Comparison of ENCODE assay signal across 1 cellular context in genomic region chr17:7314719-7315569, GRCh38.
A peak's percentile ranks its signal among the peaks of the same experiment; 100 is the strongest.
TF ChIP-seq lines count a peak whose summit lies in the region.

GPS2 (minus strand) TSS chr17:7315360; CDS start chr17:7315052, 308 bp downstream.

TF ChIP-seq in K562, 482 proteins besides CTCF, POLR2A, EP300 and RAD21 (continued from another document and continues in another):
- TF ChIP-seq GTF3C2 (IDR thresholded peaks at IDR 0.05; ENCODE audit: borderline replicate concordance, extremely low read depth, insufficient read length) (no peak), ZNF740 (CRISPR knock-in tag; IDR thresholded peaks at IDR 0.05) (no peak), ZNF740 (tag; IDR thresholded peaks at IDR 0.05) (no peak), C11orf30 (IDR thresholded peaks at IDR 0.05; ENCODE audit: low read depth) (peak; percentile 90), TCF3 (CRISPR knock-in tag; IDR thresholded peaks at IDR 0.05) (no peak), GTF2F1 (IDR thresholded peaks at IDR 0.05; ENCODE audit: low read depth, low read length) (no peak), ZNF778 (CRISPR knock-in tag; IDR thresholded peaks at IDR 0.05) (no peak), PHB2 (IDR thresholded peaks at IDR 0.05; ENCODE audit: low read depth) (no peak), HES1 (IDR thresholded peaks at IDR 0.05; ENCODE audit: low read depth) (no peak), CHD4 (IDR thresholded peaks at IDR 0.05; ENCODE audit: insufficient read depth, insufficient replicate concordance, low read depth, low read length, poor library complexity, severe bottlenecking) (no peak), SNRNP70 (optimal IDR thresholded peaks at IDR 0.05; ENCODE audit: low read depth, low read length) (no peak), HDAC2 (IDR thresholded peaks at IDR 0.05) (no peak), MAFF (IDR thresholded peaks at IDR 0.05; ENCODE audit: low read length) (no peak), E2F3 (CRISPR knock-in tag; IDR thresholded peaks at IDR 0.05) (no peak), ZC3H11A (IDR thresholded peaks at IDR 0.05; ENCODE audit: low read depth, low read length) (no peak), NEUROD1 (IDR thresholded peaks at IDR 0.05; ENCODE audit: borderline replicate concordance, low read depth, low read length, partially characterized antibody) (no peak), ZNF184 (CRISPR knock-in tag; IDR thresholded peaks at IDR 0.05) (no peak), SAP30 (IDR thresholded peaks at IDR 0.05; ENCODE audit: borderline replicate concordance, insufficient read depth, low read depth, low read length, poor library complexity, severe bottlenecking) (peak; percentile 63), ATF7 (IDR thresholded peaks at IDR 0.05) (peak; percentile 59), ATF2 (CRISPR knock-in tag; IDR thresholded peaks at IDR 0.05) (no peak), ZBTB33 (CRISPR knock-in tag; IDR thresholded peaks at IDR 0.05) (no peak), MYC (IDR thresholded peaks at IDR 0.05; ENCODE audit: low read depth, low read length) (no peak; the same call in 1 of the 2 replicates), MYC (CRISPR knock-in tag; IDR thresholded peaks at IDR 0.05; ENCODE audit: borderline replicate concordance, low read depth) (no peak), ZBTB1 (CRISPR knock-in tag; IDR thresholded peaks at IDR 0.05; ENCODE audit: borderline replicate concordance, low read depth) (0 out of 2 replicates have a peak, but pooled peaks have one; percentile 29), TOE1 (IDR thresholded peaks at IDR 0.05; ENCODE audit: borderline replicate concordance) (no peak), TOE1 (CRISPR knock-in tag; IDR thresholded peaks at IDR 0.05; ENCODE audit: borderline replicate concordance, low read depth) (no peak), CBX1 (IDR thresholded peaks at IDR 0.05; ENCODE audit: low read depth) (no peak), MYBL2 (IDR thresholded peaks at IDR 0.05; ENCODE audit: low read depth) (no peak), MYBL2 (CRISPR knock-in tag; IDR thresholded peaks at IDR 0.05; ENCODE audit: borderline replicate concordance) (no peak)
- TF ChIP-seq, protein P1, sequence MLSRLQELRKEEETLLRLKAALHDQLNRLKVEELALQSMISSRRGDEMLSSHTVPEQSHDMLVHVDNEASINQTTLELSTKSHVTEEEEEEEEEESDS (CRISPR knock-in tag; IDR thresholded peaks at IDR 0.05), result no peak
- TF ChIP-seq, protein P2, sequence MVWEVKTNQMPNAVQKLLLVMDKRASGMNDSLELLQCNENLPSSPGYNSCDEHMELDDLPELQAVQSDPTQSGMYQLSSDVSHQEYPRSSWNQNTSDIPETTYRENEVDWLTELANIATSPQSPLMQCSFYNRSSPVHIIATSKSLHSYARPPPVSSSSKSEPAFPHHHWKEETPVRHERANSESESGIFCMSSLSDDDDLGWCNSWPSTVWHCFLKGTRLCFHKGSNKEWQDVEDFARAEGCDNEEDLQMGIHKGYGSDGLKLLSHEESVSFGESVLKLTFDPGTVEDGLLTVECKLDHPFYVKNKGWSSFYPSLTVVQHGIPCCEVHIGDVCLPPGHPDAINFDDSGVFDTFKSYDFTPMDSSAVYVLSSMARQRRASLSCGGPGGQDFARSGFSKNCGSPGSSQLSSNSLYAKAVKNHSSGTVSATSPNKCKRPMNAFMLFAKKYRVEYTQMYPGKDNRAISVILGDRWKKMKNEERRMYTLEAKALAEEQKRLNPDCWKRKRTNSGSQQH (CRISPR knock-in tag; IDR thresholded peaks at IDR 0.05), result no peak
- TF ChIP-seq, protein P3, sequence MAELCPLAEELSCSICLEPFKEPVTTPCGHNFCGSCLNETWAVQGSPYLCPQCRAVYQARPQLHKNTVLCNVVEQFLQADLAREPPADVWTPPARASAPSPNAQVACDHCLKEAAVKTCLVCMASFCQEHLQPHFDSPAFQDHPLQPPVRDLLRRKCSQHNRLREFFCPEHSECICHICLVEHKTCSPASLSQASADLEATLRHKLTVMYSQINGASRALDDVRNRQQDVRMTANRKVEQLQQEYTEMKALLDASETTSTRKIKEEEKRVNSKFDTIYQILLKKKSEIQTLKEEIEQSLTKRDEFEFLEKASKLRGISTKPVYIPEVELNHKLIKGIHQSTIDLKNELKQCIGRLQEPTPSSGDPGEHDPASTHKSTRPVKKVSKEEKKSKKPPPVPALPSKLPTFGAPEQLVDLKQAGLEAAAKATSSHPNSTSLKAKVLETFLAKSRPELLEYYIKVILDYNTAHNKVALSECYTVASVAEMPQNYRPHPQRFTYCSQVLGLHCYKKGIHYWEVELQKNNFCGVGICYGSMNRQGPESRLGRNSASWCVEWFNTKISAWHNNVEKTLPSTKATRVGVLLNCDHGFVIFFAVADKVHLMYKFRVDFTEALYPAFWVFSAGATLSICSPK (IDR thresholded peaks at IDR 0.05; ENCODE audit: borderline replicate concordance), result no peak
- TF ChIP-seq, protein P4, sequence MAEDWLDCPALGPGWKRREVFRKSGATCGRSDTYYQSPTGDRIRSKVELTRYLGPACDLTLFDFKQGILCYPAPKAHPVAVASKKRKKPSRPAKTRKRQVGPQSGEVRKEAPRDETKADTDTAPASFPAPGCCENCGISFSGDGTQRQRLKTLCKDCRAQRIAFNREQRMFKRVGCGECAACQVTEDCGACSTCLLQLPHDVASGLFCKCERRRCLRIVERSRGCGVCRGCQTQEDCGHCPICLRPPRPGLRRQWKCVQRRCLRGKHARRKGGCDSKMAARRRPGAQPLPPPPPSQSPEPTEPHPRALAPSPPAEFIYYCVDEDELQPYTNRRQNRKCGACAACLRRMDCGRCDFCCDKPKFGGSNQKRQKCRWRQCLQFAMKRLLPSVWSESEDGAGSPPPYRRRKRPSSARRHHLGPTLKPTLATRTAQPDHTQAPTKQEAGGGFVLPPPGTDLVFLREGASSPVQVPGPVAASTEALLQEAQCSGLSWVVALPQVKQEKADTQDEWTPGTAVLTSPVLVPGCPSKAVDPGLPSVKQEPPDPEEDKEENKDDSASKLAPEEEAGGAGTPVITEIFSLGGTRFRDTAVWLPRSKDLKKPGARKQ (CRISPR knock-in tag; IDR thresholded peaks at IDR 0.05), result no peak
- TF ChIP-seq, protein P5, sequence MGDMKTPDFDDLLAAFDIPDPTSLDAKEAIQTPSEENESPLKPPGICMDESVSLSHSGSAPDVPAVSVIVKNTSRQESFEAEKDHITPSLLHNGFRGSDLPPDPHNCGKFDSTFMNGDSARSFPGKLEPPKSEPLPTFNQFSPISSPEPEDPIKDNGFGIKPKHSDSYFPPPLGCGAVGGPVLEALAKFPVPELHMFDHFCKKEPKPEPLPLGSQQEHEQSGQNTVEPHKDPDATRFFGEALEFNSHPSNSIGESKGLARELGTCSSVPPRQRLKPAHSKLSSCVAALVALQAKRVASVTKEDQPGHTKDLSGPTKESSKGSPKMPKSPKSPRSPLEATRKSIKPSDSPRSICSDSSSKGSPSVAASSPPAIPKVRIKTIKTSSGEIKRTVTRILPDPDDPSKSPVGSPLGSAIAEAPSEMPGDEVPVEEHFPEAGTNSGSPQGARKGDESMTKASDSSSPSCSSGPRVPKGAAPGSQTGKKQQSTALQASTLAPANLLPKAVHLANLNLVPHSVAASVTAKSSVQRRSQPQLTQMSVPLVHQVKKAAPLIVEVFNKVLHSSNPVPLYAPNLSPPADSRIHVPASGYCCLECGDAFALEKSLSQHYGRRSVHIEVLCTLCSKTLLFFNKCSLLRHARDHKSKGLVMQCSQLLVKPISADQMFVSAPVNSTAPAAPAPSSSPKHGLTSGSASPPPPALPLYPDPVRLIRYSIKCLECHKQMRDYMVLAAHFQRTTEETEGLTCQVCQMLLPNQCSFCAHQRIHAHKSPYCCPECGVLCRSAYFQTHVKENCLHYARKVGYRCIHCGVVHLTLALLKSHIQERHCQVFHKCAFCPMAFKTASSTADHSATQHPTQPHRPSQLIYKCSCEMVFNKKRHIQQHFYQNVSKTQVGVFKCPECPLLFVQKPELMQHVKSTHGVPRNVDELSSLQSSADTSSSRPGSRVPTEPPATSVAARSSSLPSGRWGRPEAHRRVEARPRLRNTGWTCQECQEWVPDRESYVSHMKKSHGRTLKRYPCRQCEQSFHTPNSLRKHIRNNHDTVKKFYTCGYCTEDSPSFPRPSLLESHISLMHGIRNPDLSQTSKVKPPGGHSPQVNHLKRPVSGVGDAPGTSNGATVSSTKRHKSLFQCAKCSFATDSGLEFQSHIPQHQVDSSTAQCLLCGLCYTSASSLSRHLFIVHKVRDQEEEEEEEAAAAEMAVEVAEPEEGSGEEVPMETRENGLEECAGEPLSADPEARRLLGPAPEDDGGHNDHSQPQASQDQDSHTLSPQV (IDR thresholded peaks at IDR 0.05), result no peak
- TF ChIP-seq, protein P6, sequence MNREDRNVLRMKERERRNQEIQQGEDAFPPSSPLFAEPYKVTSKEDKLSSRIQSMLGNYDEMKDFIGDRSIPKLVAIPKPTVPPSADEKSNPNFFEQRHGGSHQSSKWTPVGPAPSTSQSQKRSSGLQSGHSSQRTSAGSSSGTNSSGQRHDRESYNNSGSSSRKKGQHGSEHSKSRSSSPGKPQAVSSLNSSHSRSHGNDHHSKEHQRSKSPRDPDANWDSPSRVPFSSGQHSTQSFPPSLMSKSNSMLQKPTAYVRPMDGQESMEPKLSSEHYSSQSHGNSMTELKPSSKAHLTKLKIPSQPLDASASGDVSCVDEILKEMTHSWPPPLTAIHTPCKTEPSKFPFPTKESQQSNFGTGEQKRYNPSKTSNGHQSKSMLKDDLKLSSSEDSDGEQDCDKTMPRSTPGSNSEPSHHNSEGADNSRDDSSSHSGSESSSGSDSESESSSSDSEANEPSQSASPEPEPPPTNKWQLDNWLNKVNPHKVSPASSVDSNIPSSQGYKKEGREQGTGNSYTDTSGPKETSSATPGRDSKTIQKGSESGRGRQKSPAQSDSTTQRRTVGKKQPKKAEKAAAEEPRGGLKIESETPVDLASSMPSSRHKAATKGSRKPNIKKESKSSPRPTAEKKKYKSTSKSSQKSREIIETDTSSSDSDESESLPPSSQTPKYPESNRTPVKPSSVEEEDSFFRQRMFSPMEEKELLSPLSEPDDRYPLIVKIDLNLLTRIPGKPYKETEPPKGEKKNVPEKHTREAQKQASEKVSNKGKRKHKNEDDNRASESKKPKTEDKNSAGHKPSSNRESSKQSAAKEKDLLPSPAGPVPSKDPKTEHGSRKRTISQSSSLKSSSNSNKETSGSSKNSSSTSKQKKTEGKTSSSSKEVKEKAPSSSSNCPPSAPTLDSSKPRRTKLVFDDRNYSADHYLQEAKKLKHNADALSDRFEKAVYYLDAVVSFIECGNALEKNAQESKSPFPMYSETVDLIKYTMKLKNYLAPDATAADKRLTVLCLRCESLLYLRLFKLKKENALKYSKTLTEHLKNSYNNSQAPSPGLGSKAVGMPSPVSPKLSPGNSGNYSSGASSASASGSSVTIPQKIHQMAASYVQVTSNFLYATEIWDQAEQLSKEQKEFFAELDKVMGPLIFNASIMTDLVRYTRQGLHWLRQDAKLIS (CRISPR knock-in tag; IDR thresholded peaks at IDR 0.05), result peak; percentile 38; the same call in 1 of the 2 replicates
